In genomic region chr10:133357293-133358151, GRCh38 we compare ENCODE assay signal across 1 cellular context.
TF ChIP-seq lines count a peak whose summit lies in the region.

TSS of gene FUOM (minus strand) at chr10:133358019. CDS start at chr10:133358007, 12 bp downstream.

TF ChIP-seq in K562, 482 proteins besides CTCF, POLR2A, EP300 and RAD21 (continued from another document and continues in another):
- 0 out of 2 replicates have a peak, but pooled peaks have one; percentile 26 for TF ChIP-seq RREB1 (CRISPR knock-in tag; IDR thresholded peaks at IDR 0.05)
- no peak for TF ChIP-seq ZNF696 (CRISPR knock-in tag; conservative IDR thresholded peaks at IDR 0.05)
- TF ChIP-seq RUNX1 (IDR thresholded peaks at IDR 0.05; ENCODE audit: low read depth) = no peak
- TF ChIP-seq XRCC4 (IDR thresholded peaks at IDR 0.05; ENCODE audit: extremely low read depth, insufficient read depth, insufficient read length) = no peak
- no peak for TF ChIP-seq MAFK (IDR thresholded peaks at IDR 0.05; ENCODE audit: low read length)
- TF ChIP-seq PCBP1 (IDR thresholded peaks at IDR 0.05; ENCODE audit: low read depth, low read length, poor library complexity, severe bottlenecking) = peak; percentile 61
- no peak for TF ChIP-seq MCM2 (IDR thresholded peaks at IDR 0.05; ENCODE audit: low read depth)
- TF ChIP-seq ELF1 (tag; IDR thresholded peaks at IDR 0.05) = no peak; the same call in 1 of the 2 replicates
- TF ChIP-seq DMBX1 (CRISPR knock-in tag; IDR thresholded peaks at IDR 0.05; ENCODE audit: borderline replicate concordance) = no peak
- no peak for TF ChIP-seq MYBL2 (IDR thresholded peaks at IDR 0.05; ENCODE audit: low read depth)
- TF ChIP-seq MYBL2 (CRISPR knock-in tag; IDR thresholded peaks at IDR 0.05; ENCODE audit: borderline replicate concordance) = no peak
- TF ChIP-seq BRF2 (IDR thresholded peaks at IDR 0.05; ENCODE audit: borderline replicate concordance, insufficient read depth, insufficient read length) = no peak
- no peak for TF ChIP-seq EZH2 (IDR thresholded peaks at IDR 0.05; ENCODE audit: borderline replicate concordance, low read depth, low read length)
- no peak for TF ChIP-seq MBD1 (CRISPR knock-in tag; IDR thresholded peaks at IDR 0.05)
- no peak for TF ChIP-seq CBFB (CRISPR knock-in tag; IDR thresholded peaks at IDR 0.05)
- TF ChIP-seq TRIM28 (IDR thresholded peaks at IDR 0.05) = no peak
- TF ChIP-seq ZNF609 (CRISPR knock-in tag; IDR thresholded peaks at IDR 0.05; ENCODE audit: borderline replicate concordance) = no peak
- no peak for TF ChIP-seq SNRNP70 (optimal IDR thresholded peaks at IDR 0.05; ENCODE audit: low read depth, low read length)
- no peak for TF ChIP-seq FOS (IDR thresholded peaks at IDR 0.05; ENCODE audit: extremely low read depth, insufficient read length)
- no peak for TF ChIP-seq FOXP1 (CRISPR knock-in tag; IDR thresholded peaks at IDR 0.05)
- TF ChIP-seq XRCC5 (IDR thresholded peaks at IDR 0.05; ENCODE audit: low read depth, low read length) = no peak
- no peak for TF ChIP-seq ASH1L (IDR thresholded peaks at IDR 0.05; ENCODE audit: borderline replicate concordance, low read depth, partially characterized antibody)
- TF ChIP-seq SPI1 (IDR thresholded peaks at IDR 0.05; ENCODE audit: borderline replicate concordance, low read depth, low read length) = peak; percentile 35; the same call in 1 of the 2 replicates
- TF ChIP-seq POLR2B (IDR thresholded peaks at IDR 0.05; ENCODE audit: low read depth, partially characterized antibody) = peak; percentile 47
- no peak for TF ChIP-seq HDAC2 (IDR thresholded peaks at IDR 0.05)
- no peak for TF ChIP-seq POLR3A (IDR thresholded peaks at IDR 0.05; ENCODE audit: borderline replicate concordance, extremely low read depth, insufficient read depth, insufficient read length)
- TF ChIP-seq BDP1 (IDR thresholded peaks at IDR 0.05; ENCODE audit: insufficient read depth, insufficient read length) = no peak
- no peak for TF ChIP-seq CREB1 (IDR thresholded peaks at IDR 0.05)
- 0 out of 2 replicates have a peak, but pooled peaks have one; percentile 28 for TF ChIP-seq CREB1 (CRISPR knock-in tag; IDR thresholded peaks at IDR 0.05)
- TF ChIP-seq ZNF764 (CRISPR knock-in tag; IDR thresholded peaks at IDR 0.05; ENCODE audit: low read depth) = no peak
- no peak for TF ChIP-seq PHB (CRISPR knock-in tag; IDR thresholded peaks at IDR 0.05)
- TF ChIP-seq ZNF311 (CRISPR knock-in tag; IDR thresholded peaks at IDR 0.05) = no peak
- no peak for TF ChIP-seq HINFP (tag; conservative IDR thresholded peaks at IDR 0.05; ENCODE audit: low read depth)
- no peak for TF ChIP-seq SIN3A (IDR thresholded peaks at IDR 0.05; ENCODE audit: borderline replicate concordance in 2 of 2, control insufficient read depth in 1 of 2, low read depth in 2 of 2, low read length in 2 of 2)
- TF ChIP-seq ETV1 (tag; conservative IDR thresholded peaks at IDR 0.05; ENCODE audit: low read depth) = 0 out of 2 replicates have a peak, but pooled peaks have one; percentile 23
- TF ChIP-seq E4F1 (CRISPR knock-in tag; IDR thresholded peaks at IDR 0.05; ENCODE audit: borderline replicate concordance) = no peak
- TF ChIP-seq PCBP2 (IDR thresholded peaks at IDR 0.05; ENCODE audit: low read depth, low read length, poor library complexity, severe bottlenecking) = no peak
- TF ChIP-seq BCLAF1 (IDR thresholded peaks at IDR 0.05; ENCODE audit: borderline replicate concordance in 1 of 2, control insufficient read depth in 1 of 2, low read depth in 2 of 2, low read length in 1 of 2) = no peak; a peak in 1 of 4 replicates
- TF ChIP-seq ZNF282 (CRISPR knock-in tag; IDR thresholded peaks at IDR 0.05) = no peak
- peak; percentile 90 for TF ChIP-seq EGR1 (conservative IDR thresholded peaks at IDR 0.05)
- no peak for TF ChIP-seq BACH1 (tag; IDR thresholded peaks at IDR 0.05)
